In genomic region chr1:28855969-28856368, GRCh38 we compare ENCODE assay signal across 20 cellular contexts. TPM values are rescaled to one million over a fixed set of nuclear protein-coding genes. Genes with fewer than 3 reads are reported as not detected.
"Had no signal": no experiment of that assay in that cellular context is flagged by ENCODE, and none has a peak within 500 bp of the region (broad histone marks: within the 10 kb centered on the region; RNA-seq: fewer than 3 reads in every experiment).

No MANE protein-coding gene starts in this region.

- H3K36me3 ChIP-seq: ascending aorta, Peyer's patch, SJSA1 had no signal

- H3K9me3 ChIP-seq: ascending aorta, body of pancreas, Peyer's patch, SJSA1 had no signal

- H3K4me3 ChIP-seq: ascending aorta, body of pancreas, Peyer's patch, SJSA1 had no signal

- H3K4me2 ChIP-seq: KMS-11 had no signal

- H3K4me1 ChIP-seq: ascending aorta, body of pancreas, Peyer's patch, SJSA1 had no signal

- H3K27ac ChIP-seq: ascending aorta, body of pancreas, KMS-11, Peyer's patch, SJSA1 had no signal

- ATAC-seq: activated CD4-positive, CD25-positive, alpha-beta regulatory T cell treated with anti-CD3 and anti-CD28 coated beads, Interleukin-2, amount 50 U/mL, for 24 hours; activated CD8-positive, alpha-beta T cell treated with anti-CD3 and anti-CD28 coated beads for 36 hours; body of pancreas; SK-N-SH treated with all-trans-retinoic acid at 6 μM for 48 hours had no signal

- DNase-seq: activated CD4-positive, alpha-beta T cell treated with anti-CD3 and anti-CD28 coated beads for 4 hours; activated CD8-positive, alpha-beta memory T cell treated with anti-CD3 and anti-CD28 coated beads, Interleukin-2, amount 50 U/mL, for 4 hours; activated CD8-positive, alpha-beta T cell treated with anti-CD3 and anti-CD28 coated beads for 36 hours; amniotic stem cell; body of pancreas; NCI-H1092; NCI-H1930; NCI-H2107; NCI-H226; NCI-H510A; NCI-H526 treated with DMSO at 0.1 percent for 48 hours; OCI-M1; Peyer's patch; SHP77 had no signal

- H3K27me3 ChIP-seq: ascending aorta, body of pancreas, Peyer's patch, SJSA1 had no signal

RNA-seq across cellular contexts. Expression of gene OPRD1, which starts 44.0 kb away (rescaled TPM):
- total RNA-seq: ascending aorta, MCF 10A had no signal
